20 cellular contexts compared by ENCODE assay signal in the genomic region with DNA sequence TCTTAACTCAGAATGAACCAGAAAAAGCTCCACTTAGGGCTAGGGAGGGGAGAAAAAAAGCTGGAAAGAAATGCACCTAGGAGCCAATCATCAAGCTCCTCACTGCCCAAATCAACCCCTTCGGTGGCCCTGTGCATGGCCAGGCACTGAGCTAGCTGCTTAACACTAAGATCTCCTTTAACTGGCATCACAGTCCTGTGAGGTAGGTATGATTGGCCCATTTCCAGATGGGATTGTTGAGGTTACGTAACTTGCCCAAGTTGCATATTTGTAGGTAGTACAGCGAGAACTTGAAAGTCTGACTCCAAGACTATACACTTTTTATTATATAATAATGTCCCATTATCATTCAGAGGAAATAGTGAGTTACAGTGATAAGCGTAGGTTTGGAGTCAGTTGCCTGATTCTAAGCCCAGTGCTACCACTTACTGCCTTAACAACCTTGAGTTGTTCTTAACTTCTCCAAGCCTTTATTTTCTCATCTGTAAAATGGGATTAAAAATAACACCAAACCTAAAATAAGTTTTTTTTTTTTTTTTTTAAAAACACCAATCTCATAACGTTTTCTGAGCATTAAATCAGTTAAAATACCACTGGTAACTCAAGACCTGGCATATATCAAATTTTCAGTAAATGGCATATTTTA. TPM values are rescaled to one million over a fixed set of nuclear protein-coding genes. Genes with fewer than 3 reads are reported as not detected.
A peak's percentile ranks its signal among the peaks of the same experiment; 100 is the strongest.
DNase-seq lines count a peak whose midpoint lies in the region; ATAC-seq, FAIRE-seq and TF ChIP-seq lines count a peak whose summit lies in the region.
"Had no signal": no experiment of that assay in that cellular context is flagged by ENCODE, and none has a peak within 500 bp of the region (broad histone marks: within the 10 kb centered on the region; RNA-seq: fewer than 3 reads in every experiment).

No MANE protein-coding gene starts in this region.

- H3K9ac ChIP-seq in HCT116 (ENCODE audit: low read length) (peak overlapping the region; percentile 48; the same call in 1 of the 2 replicates), neural progenitor cell (no peak overlapping the region)
- H3K9ac ChIP-seq: BLaER1 treated with 17β-estradiol and CSF1 and Interleukin-3, amounts not matched to agents 10 nM and 100 nM had no signal

- H3K27me3 ChIP-seq in HCT116 (ENCODE audit: insufficient read depth, low read length) (no peaks in the 10 kb centered on the region), bronchial epithelial cell (ENCODE audit: control insufficient read depth, insufficient read depth, low read length) (no peaks in the 10 kb centered on the region), neural progenitor cell (no peaks in the 10 kb centered on the region)
- H3K27me3 ChIP-seq: BLaER1 treated with 17β-estradiol and CSF1 and Interleukin-3, amounts not matched to agents 10 nM and 100 nM; SJCRH30 had no signal

- H3K27ac ChIP-seq in HCT116 (ENCODE audit: low read depth, low read length): peak overlapping the region; percentile 30; the same call in 1 of the 2 replicates
- no peak overlapping the region for H3K27ac ChIP-seq in neural progenitor cell
- H3K27ac ChIP-seq: BLaER1 treated with 17β-estradiol and CSF1 and Interleukin-3, amounts not matched to agents 10 nM and 100 nM; SJCRH30 had no signal

- H3K79me2 ChIP-seq in HCT116 (ENCODE audit: insufficient read depth, low read length) (no peaks in the 10 kb centered on the region), neural progenitor cell (ENCODE audit: low read depth) (no peaks in the 10 kb centered on the region)

- no peaks in the 10 kb centered on the region for H3K9me3 Mint-ChIP-seq in neural progenitor cell

- H3K27me3 Mint-ChIP-seq in neural progenitor cell (ENCODE audit: insufficient read depth, low read depth): peaks cover 3% of the 10 kb centered on the region

- no peak for TF ChIP-seq RAD21 in HCT116 (IDR thresholded peaks at IDR 0.05; ENCODE audit: low read depth)

- H3K27ac Mint-ChIP-seq in neural progenitor cell: no peak overlapping the region

- H3K36me3 ChIP-seq in HCT116 (ENCODE audit: control insufficient read depth in 1 of 2, insufficient read depth in 2 of 2, low read length in 2 of 2): no peaks in the 10 kb centered on the region
- no peaks in the 10 kb centered on the region for H3K36me3 ChIP-seq in bronchial epithelial cell (ENCODE audit: control insufficient read depth, insufficient read depth, low read length)
- H3K36me3 ChIP-seq in neural progenitor cell: no peaks in the 10 kb centered on the region
- H3K36me3 ChIP-seq: BLaER1 treated with 17β-estradiol and CSF1 and Interleukin-3, amounts not matched to agents 10 nM and 100 nM; SJCRH30 had no signal

- no peak for FAIRE-seq in bronchial epithelial cell (lab: Jason Lieb, UNC)
- no peak for FAIRE-seq in urothelium cell line (lab: Jason Lieb, UNC)
- FAIRE-seq: H54 had no signal

- H4K20me1 ChIP-seq in HCT116 (ENCODE audit: insufficient read depth) (no peaks in the 10 kb centered on the region), neural progenitor cell (ENCODE audit: low read depth) (no peaks in the 10 kb centered on the region)
- H4K20me1 ChIP-seq: BLaER1 treated with 17β-estradiol and CSF1 and Interleukin-3, amounts not matched to agents 10 nM and 100 nM had no signal

- DNase-seq in HCT116 (ENCODE audit: low read depth, low spot score): no peak
- peak; percentile 19 for DNase-seq in bronchial epithelial cell (ENCODE audit: low read depth)
- DNase-seq in left colon: peak in 1 of 2 donors; percentile 45
- DNase-seq in neural progenitor cell (ENCODE audit: low spot score): no peak
- no peak for DNase-seq in activated effector memory CD4-positive, alpha-beta T cell treated with Interleukin-2 at 50 U/mL for 16 hours
- no peak for DNase-seq in urothelium cell line (ENCODE audit: low spot score)
- DNase-seq: 8988T, GF-D8, Kasumi-1, NCI-H1417, NCI-H1930, NCI-H2171, NCI-H82, RPMI8226, SJCRH30 had no signal

- CTCF ChIA-PET in HCT116 (lab: Charles Lee): no interaction called here

- TF ChIP-seq CTCF in HCT116 (IDR thresholded peaks at IDR 0.05 in 2 of 3, conservative IDR thresholded peaks at IDR 0.05 in 1 of 3; ENCODE audit: borderline replicate concordance in 1 of 3, insufficient read depth in 1 of 3, low read depth in 2 of 3, low read length in 2 of 3) (no peak), bronchial epithelial cell (IDR thresholded peaks at IDR 0.05; ENCODE audit: insufficient read depth, low read length, severe bottlenecking) (no peak), neural progenitor cell (IDR thresholded peaks at IDR 0.05) (no peak)

- ATAC-seq in HCT116 (no peak), left colon (peak; percentile 19), GM18907 (IDR thresholded peaks at IDR 0.05; ENCODE audit: unreplicated experiment) (no peak), GM18498 (IDR thresholded peaks at IDR 0.05; ENCODE audit: unreplicated experiment) (no peak)

- no peaks in the 10 kb centered on the region for H3K9me2 ChIP-seq in HCT116 (ENCODE audit: insufficient read depth)

- H3K4me3 Mint-ChIP-seq in neural progenitor cell: no peak overlapping the region

- H3K4me1 Mint-ChIP-seq in neural progenitor cell: peaks cover 6% of the 10 kb centered on the region

- intact Hi-C loops in HCT116 (cut with micrococcal nuclease) (no loop called here), left colon (cut with DNase I, micrococcal nuclease) (no loop called here)

- H3K4me1 ChIP-seq in HCT116 (ENCODE audit: control insufficient read depth in 1 of 2, insufficient read depth in 2 of 2, low read length in 2 of 2) (peaks cover 50 to 87% of the 10 kb centered on the region in 2 experiments), neural progenitor cell (peaks cover 5% of the 10 kb centered on the region)
- H3K4me1 ChIP-seq: SJCRH30 had no signal

- H3F3A ChIP-seq in neural progenitor cell (ENCODE audit: low read depth): no peaks in the 10 kb centered on the region

- H3K4me2 ChIP-seq in HCT116 (ENCODE audit: low read length) (peak overlapping the region; percentile 67), neural progenitor cell (no peak overlapping the region)

- H3K36me3 Mint-ChIP-seq in neural progenitor cell: no peaks in the 10 kb centered on the region

- TF ChIP-seq POLR2A in HCT116 (IDR thresholded peaks at IDR 0.05; ENCODE audit: borderline replicate concordance, extremely low read depth, insufficient read depth, insufficient read length): no peak

- no peaks in the 10 kb centered on the region for H3K9me3 ChIP-seq in HCT116 (ENCODE audit: control insufficient read depth in 1 of 2, insufficient read depth in 1 of 2, low read depth in 1 of 2, low read length in 2 of 2)
- H3K9me3 ChIP-seq in neural progenitor cell (ENCODE audit: low read depth): no peaks in the 10 kb centered on the region
- H3K9me3 ChIP-seq: BLaER1 treated with 17β-estradiol and CSF1 and Interleukin-3, amounts not matched to agents 10 nM and 100 nM; SJCRH30 had no signal

- RAD21 ChIA-PET in HCT116 (lab: Charles Lee; ENCODE audit: low non-redundant PET in 1 of 2, low total read pairs in 2 of 2, uncharacterized antibody in 2 of 2, unreplicated experiment in 2 of 2): no interaction called here

- POLR2A ChIA-PET in HCT116 (lab: Charles Lee): interaction anchor here (4.1 kb wide), 1 partner anchor 38 kb away, joined by 16 read pairs; the partner anchor contains the start of gene ACSL5

- H2AFZ ChIP-seq in HCT116 (ENCODE audit: low read depth, low read length, poor library complexity, severe bottlenecking) (peak overlapping the region; percentile 1), neural progenitor cell (replicated peaks) (peak overlapping the region; percentile 42)

- H3K4me3 ChIP-seq in HCT116 (replicated peaks in 1 of 2; ENCODE audit: low read depth in 1 of 2, low read length in 2 of 2) (no peak overlapping the region), bronchial epithelial cell (ENCODE audit: low read depth, low read length) (no peak overlapping the region), neural progenitor cell (no peak overlapping the region)
- H3K4me3 ChIP-seq: BLaER1 treated with 17β-estradiol and CSF1 and Interleukin-3, amounts not matched to agents 10 nM and 100 nM; SJCRH30 had no signal

- no TSS peak for BruUV-seq in HCT116 (replicated peaks; lab: Mats Ljungman, UMichigan)

TF ChIP-seq in HCT116, 20 proteins besides CTCF, POLR2A, EP300 and RAD21 (continues in another document):
- TF ChIP-seq, protein P1, sequence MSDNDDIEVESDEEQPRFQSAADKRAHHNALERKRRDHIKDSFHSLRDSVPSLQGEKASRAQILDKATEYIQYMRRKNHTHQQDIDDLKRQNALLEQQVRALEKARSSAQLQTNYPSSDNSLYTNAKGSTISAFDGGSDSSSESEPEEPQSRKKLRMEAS (IDR thresholded peaks at IDR 0.05): no peak
- TF ChIP-seq POLR2AphosphoS5 (IDR thresholded peaks at IDR 0.05; ENCODE audit: low read depth, low read length) (no peak), SIN3A (IDR thresholded peaks at IDR 0.05; ENCODE audit: low read depth) (no peak), EZH2 (IDR thresholded peaks at IDR 0.05) (no peak), SP1 (IDR thresholded peaks at IDR 0.05; ENCODE audit: low read depth) (no peak), ZNF274 (IDR thresholded peaks at IDR 0.05; ENCODE audit: low read depth, low read length) (no peak)

RNA-seq across cellular contexts. Expression of gene ACSL5, which starts 37.2 kb away (rescaled TPM):
- total RNA-seq in HCT116 (2021; ENCODE audit: unreplicated experiment) (195 TPM), bronchial epithelial cell (under 0.01 TPM in 1 of 2 replicates, not detected in the other), left colon (100 to 1,000 TPM; 216 to 301 TPM), neural progenitor cell (ENCODE audit: low replicate concordance) (not detected in 2 replicates)
- polyA plus RNA-seq in HCT116 (2012): 101 and 149 TPM in 2 replicates
- total RNA-seq: NCI-H460 had no signal

RNA-seq across cellular contexts. Expression of gene TECTB, which starts 53.5 kb away (rescaled TPM):
- 0.07 TPM for total RNA-seq in HCT116 (2021; ENCODE audit: unreplicated experiment)
- not detected in 2 replicates for polyA plus RNA-seq in HCT116 (2012)
- total RNA-seq in bronchial epithelial cell: not detected in 2 replicates
- total RNA-seq in left colon: not detected
- total RNA-seq in neural progenitor cell (ENCODE audit: low replicate concordance): not detected in 2 replicates
- total RNA-seq: NCI-H460, SJCRH30 had no signal

Comparison
In these comparisons a context has a peak if more than half of its experiments do, and no peak if none do; other contexts are left out.
1. RNA of gene ACSL5, which starts 37.2 kb away (total RNA-seq): 216 to 301 TPM in left colon and 195 TPM in HCT116 (single experiment); under 0.01 TPM in bronchial epithelial cell and not detected in neural progenitor cell; every median in the first group is over 100 times any median in the second.